ENCODE assay signal across 8 cellular contexts in genomic region chr17:56681561-56682266, GRCh38.
DNase-seq lines count a peak whose midpoint lies in the region; ATAC-seq and TF ChIP-seq lines count a peak whose summit lies in the region.

No MANE protein-coding gene starts in this region.

- no peak overlapping the region for H3K4me3 ChIP-seq in GM12864 (ENCODE audit: low read depth, low read length)

- ATAC-seq in HG02870 (IDR thresholded peaks at IDR 0.05; ENCODE audit: unreplicated experiment) (peak; percentile 67), GM21723 (IDR thresholded peaks at IDR 0.05; ENCODE audit: unreplicated experiment) (no peak), GM18861 (IDR thresholded peaks at IDR 0.05; ENCODE audit: unreplicated experiment) (no peak)

- peak; percentile 7 for DNase-seq in GM12864 (ENCODE audit: low read depth)
- peak; percentile 71 to 91 for DNase-seq in SW 1271 (lab: John Stamatoyannopoulos, UW)
- peak; percentile 97 for DNase-seq in iris pigment epithelial cell (ENCODE audit: low read depth)
- DNase-seq in anterior cingulate cortex (lab: John Stamatoyannopoulos, UW), result no peak
- DNase-seq in cortex of kidney (lab: John Stamatoyannopoulos, UW), result no peak

- TF ChIP-seq CTCF in GM12864 (IDR thresholded peaks at IDR 0.05; ENCODE audit: low read depth, low read length, missing control alignments), result no peak

Comparison
In these comparisons a context has a peak if more than half of its experiments do, and no peak if none do; other contexts are left out.
1. DNase-seq: peak in GM12864 (single experiment), SW 1271 (2 of 2) and iris pigment epithelial cell (single experiment); none in anterior cingulate cortex (0 of 58) and cortex of kidney (single experiment).